Comparison of ENCODE assay signal across 2 cellular contexts in genomic region chr9:134385873-134386370, GRCh38.
TF ChIP-seq lines count a peak whose summit lies in the region.

No MANE protein-coding gene starts in this region.

TF ChIP-seq in liver, 16 proteins besides CTCF, POLR2A, EP300 and RAD21:
- TF ChIP-seq YY1 (IDR thresholded peaks at IDR 0.05), result no peak
- TF ChIP-seq ATF3 (IDR thresholded peaks at IDR 0.05), result no peak
- no peak for TF ChIP-seq JUND (IDR thresholded peaks at IDR 0.05)
- TF ChIP-seq FOXA1 (IDR thresholded peaks at IDR 0.05), result no peak
- TF ChIP-seq TAF1 (conservative IDR thresholded peaks at IDR 0.05), result no peak
- TF ChIP-seq RXRA (IDR thresholded peaks at IDR 0.05), result no peak
- TF ChIP-seq ZBTB33 (IDR thresholded peaks at IDR 0.05), result no peak
- no peak for TF ChIP-seq EGR1 (IDR thresholded peaks at IDR 0.05; ENCODE audit: low read depth in 2 of 2)

TF ChIP-seq in HepG2, 621 proteins besides CTCF, POLR2A, EP300 and RAD21:
- no peak for TF ChIP-seq ZNF235 (CRISPR knock-in tag; IDR thresholded peaks at IDR 0.05; ENCODE audit: borderline replicate concordance)
- TF ChIP-seq SOX6 (IDR thresholded peaks at IDR 0.05), result no peak
- no peak for TF ChIP-seq SOX6 (CRISPR knock-in tag; IDR thresholded peaks at IDR 0.05)
- no peak for TF ChIP-seq MIXL1 (CRISPR knock-in tag; IDR thresholded peaks at IDR 0.05)
- no peak for TF ChIP-seq HMGXB4 (CRISPR knock-in tag; IDR thresholded peaks at IDR 0.05; ENCODE audit: borderline replicate concordance in 1 of 2, low read depth in 1 of 2)
- no peak for TF ChIP-seq JUNB (CRISPR knock-in tag; IDR thresholded peaks at IDR 0.05; ENCODE audit: borderline replicate concordance)
- no peak for TF ChIP-seq FOXP1 (IDR thresholded peaks at IDR 0.05)
- TF ChIP-seq FOXP1 (CRISPR knock-in tag; IDR thresholded peaks at IDR 0.05), result no peak
- no peak for TF ChIP-seq ZNF138 (CRISPR knock-in tag; IDR thresholded peaks at IDR 0.05; ENCODE audit: low read depth)
- TF ChIP-seq ZNF17 (CRISPR knock-in tag; IDR thresholded peaks at IDR 0.05), result no peak
- no peak for TF ChIP-seq NFIB (CRISPR knock-in tag; IDR thresholded peaks at IDR 0.05; ENCODE audit: borderline replicate concordance)
- no peak for TF ChIP-seq POLR2AphosphoS5 (IDR thresholded peaks at IDR 0.05; ENCODE audit: low read depth, low read length)
- no peak for TF ChIP-seq ZNF589 (CRISPR knock-in tag; conservative IDR thresholded peaks at IDR 0.05)
- TF ChIP-seq NCOA2 (CRISPR knock-in tag; IDR thresholded peaks at IDR 0.05), result no peak
- no peak for TF ChIP-seq YEATS2 (CRISPR knock-in tag; IDR thresholded peaks at IDR 0.05; ENCODE audit: borderline replicate concordance)
- TF ChIP-seq KLF16 (CRISPR knock-in tag; IDR thresholded peaks at IDR 0.05), result no peak
- TF ChIP-seq NFKBIZ (CRISPR knock-in tag; IDR thresholded peaks at IDR 0.05), result no peak
- no peak for TF ChIP-seq PRPF4 (IDR thresholded peaks at IDR 0.05; ENCODE audit: low read depth, low read length, poor library complexity, severe bottlenecking)
- TF ChIP-seq TOPORS (CRISPR knock-in tag; IDR thresholded peaks at IDR 0.05), result no peak
